Comparison of ENCODE assay signal across 1 cellular context in the genomic region with DNA sequence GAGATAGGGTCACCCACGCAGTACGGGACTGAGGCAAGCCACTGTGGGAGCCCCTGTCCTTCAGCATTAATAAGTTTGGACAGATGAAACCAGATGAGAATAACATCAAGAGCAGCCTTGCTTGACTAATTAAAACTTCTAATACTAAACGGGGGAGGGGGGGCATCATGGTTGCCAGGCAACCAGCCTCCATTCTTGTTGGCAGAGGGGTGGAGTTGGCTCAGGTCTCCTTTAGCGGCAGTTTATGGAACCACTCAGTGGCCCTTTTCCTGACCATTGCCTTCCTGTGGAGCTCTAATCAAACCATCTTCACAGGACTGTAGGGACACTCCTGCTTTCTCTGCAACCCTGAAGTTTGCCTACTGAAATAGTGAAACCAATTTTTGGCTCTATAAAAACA.
TF ChIP-seq lines count a peak whose summit lies in the region.

No MANE protein-coding gene starts in this region.

TF ChIP-seq in GM23338, 12 proteins besides CTCF, POLR2A, EP300 and RAD21 (continued from another document):
- TF ChIP-seq ZNF462 (CRISPR knock-in tag; IDR thresholded peaks at IDR 0.05): no peak
- TF ChIP-seq NANOG (IDR thresholded peaks at IDR 0.05; ENCODE audit: borderline replicate concordance): no peak
- TF ChIP-seq ZNF331 (CRISPR knock-in tag; IDR thresholded peaks at IDR 0.05; ENCODE audit: low read depth): no peak
- no peak for TF ChIP-seq REST (IDR thresholded peaks at IDR 0.05; ENCODE audit: unreplicated experiment)
- no peak for TF ChIP-seq POLR2AphosphoS5 (IDR thresholded peaks at IDR 0.05; ENCODE audit: low read depth)
- TF ChIP-seq EZH2phosphoT487 (IDR thresholded peaks at IDR 0.05; ENCODE audit: unreplicated experiment): no peak
- TF ChIP-seq JUNB (IDR thresholded peaks at IDR 0.05; ENCODE audit: unreplicated experiment): no peak
- TF ChIP-seq EZH2 (IDR thresholded peaks at IDR 0.05; ENCODE audit: low read depth, unreplicated experiment): no peak
- no peak for TF ChIP-seq CREB1 (CRISPR knock-in tag; IDR thresholded peaks at IDR 0.05; ENCODE audit: low read depth)
- TF ChIP-seq STAT1 (IDR thresholded peaks at IDR 0.05; ENCODE audit: unreplicated experiment): no peak
